In the genomic region with DNA sequence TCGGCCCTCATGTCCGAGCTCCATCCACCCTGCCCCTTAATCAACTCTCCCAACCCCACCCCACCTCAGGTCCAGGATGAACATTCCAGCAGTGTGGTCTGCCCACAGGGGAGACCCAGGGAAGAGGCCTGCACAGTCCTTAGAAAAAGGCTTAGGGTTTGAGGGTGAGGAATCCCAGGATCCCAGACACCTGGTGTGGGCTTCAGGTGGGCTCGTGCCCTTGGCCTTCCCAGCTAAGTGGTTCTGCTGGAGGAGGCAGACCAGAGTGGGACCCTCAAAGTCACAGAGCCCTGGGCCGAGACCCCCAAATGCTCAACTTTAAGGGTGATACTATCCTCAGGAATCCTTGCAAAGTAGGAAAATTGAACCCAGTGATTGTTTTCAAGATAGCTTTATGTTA, we compare ENCODE assay signal across 22 cellular contexts.
"Had no signal": no experiment of that assay in that cellular context is flagged by ENCODE, and none has a peak within 500 bp of the region (broad histone marks: within the 10 kb centered on the region; RNA-seq: fewer than 3 reads in every experiment).

No MANE protein-coding gene starts in this region.

- H3K27ac ChIP-seq: gastrocnemius medialis, heart left ventricle, hepatocyte, left lung, neural progenitor cell, prostate gland, right atrium auricular region, sigmoid colon, thoracic aorta, transverse colon, upper lobe of right lung had no signal

- H3K4me3 ChIP-seq: gastrocnemius medialis, heart left ventricle, hepatocyte, left lung, neural progenitor cell, prostate gland, right atrium auricular region, sigmoid colon, thoracic aorta, transverse colon, upper lobe of right lung had no signal

- H3K9me3 ChIP-seq: gastrocnemius medialis, prostate gland, thoracic aorta had no signal

- H3K36me3 ChIP-seq: gastrocnemius medialis, heart left ventricle, left lung, neural progenitor cell, prostate gland, right atrium auricular region, sigmoid colon, thoracic aorta, transverse colon, upper lobe of right lung had no signal

- H3K27me3 ChIP-seq: heart left ventricle, hepatocyte, left lung, neural progenitor cell, right atrium auricular region, transverse colon, upper lobe of right lung had no signal

- H3K79me2 ChIP-seq: hepatocyte had no signal

- DNase-seq: central memory CD4-positive, alpha-beta T cell; gastrocnemius medialis; heart left ventricle; left cardiac atrium; left lung; mesenchymal stem cell; midbrain; naive thymus-derived CD4-positive, alpha-beta T cell; nucleus accumbens; sigmoid colon; stimulated activated CD4-positive, alpha-beta T cell treated with anti-CD3 and anti-CD28 coated beads, Interleukin-4, amount 100 ng/mL, for 4 hours; stimulated activated naive CD8-positive, alpha-beta T cell treated with anti-CD3 and anti-CD28 coated beads, Interleukin-15, Interleukin-2, amounts not matched to agents 100 U/mL and 50 U/mL, for 24 hours; substantia nigra; transverse colon; upper lobe of right lung had no signal

- H3K4me1 ChIP-seq: gastrocnemius medialis had no signal

- H3K4me2 ChIP-seq: hepatocyte, neural progenitor cell had no signal

- H2AFZ ChIP-seq: hepatocyte, neural progenitor cell had no signal

- H3K9ac ChIP-seq: neural progenitor cell had no signal

- FAIRE-seq: colon had no signal

- ATAC-seq: gastrocnemius medialis; heart left ventricle; left cardiac atrium; left lung; naive thymus-derived CD4-positive, alpha-beta T cell; stimulated activated memory B cell treated with anti-CD40 and anti-IgM and Interleukin-4, amounts not matched to agents 10 μg/mL and 1 μg/mL and 100 μg/mL, for 72 hours; stimulated activated naive CD8-positive, alpha-beta T cell treated with anti-CD3 and anti-CD28 coated beads, Interleukin-15, Interleukin-2, amounts not matched to agents 100 U/mL and 50 U/mL, for 24 hours; upper lobe of right lung had no signal
